Comparison of ENCODE assay signal across 1 cellular context in genomic region chr18:44465337-44465736, GRCh38.
TF ChIP-seq lines count a peak whose summit lies in the region.

No MANE protein-coding gene starts in this region.

TF ChIP-seq in SK-N-SH treated with all-trans-retinoic acid at 6 μM for 48 hours, 23 proteins besides CTCF, POLR2A, EP300 and RAD21 (continued from another document):
- no peak for TF ChIP-seq CSRNP3 (CRISPR knock-in tag; IDR thresholded peaks at IDR 0.05)
- no peak for TF ChIP-seq ESRRG (CRISPR knock-in tag; IDR thresholded peaks at IDR 0.05)
